ENCODE assay signal across 9 cellular contexts in genomic region chr9:75455444-75455921, GRCh38.
DNase-seq lines count a peak whose midpoint lies in the region; ATAC-seq and TF ChIP-seq lines count a peak whose summit lies in the region.
"Had no signal": no experiment of that assay in that cellular context is flagged by ENCODE, and none has a peak within 500 bp of the region (broad histone marks: within the 10 kb centered on the region; RNA-seq: fewer than 3 reads in every experiment).

No MANE protein-coding gene starts in this region.

- CTCF ChIA-PET in CD8-positive, alpha-beta T cell (lab: Charles Lee) = no interaction called here

- H3K4me3 ChIP-seq in CD8-positive, alpha-beta T cell (ENCODE audit: low read depth, low read length) = no peak overlapping the region

- intact Hi-C loops in CD8-positive, alpha-beta T cell (cut with DNase I, micrococcal nuclease) = loop anchor here in 1 of 2 experiments (10.0 kb wide), 1 partner anchor 61 kb away; no protein-coding TSS in a partner anchor

- H3K4me1 ChIP-seq in CD8-positive, alpha-beta T cell (ENCODE audit: insufficient read depth, low read length) = no peaks in the 10 kb centered on the region

- no peaks in the 10 kb centered on the region for H3K36me3 Mint-ChIP-seq in T-helper 17 cell (ENCODE audit: low read depth)
- H3K36me3 Mint-ChIP-seq in CD8-positive, alpha-beta T cell = no peaks in the 10 kb centered on the region

- TF ChIP-seq CTCF in CD8-positive, alpha-beta T cell (IDR thresholded peaks at IDR 0.05) = no peak

- H3K4me1 Mint-ChIP-seq in T-helper 17 cell = no peaks in the 10 kb centered on the region
- H3K4me1 Mint-ChIP-seq in CD8-positive, alpha-beta T cell (ENCODE audit: low read depth) = no peaks in the 10 kb centered on the region

- no peaks in the 10 kb centered on the region for H3K9me3 Mint-ChIP-seq in CD8-positive, alpha-beta T cell

- ATAC-seq in GM18867 (IDR thresholded peaks at IDR 0.05; ENCODE audit: unreplicated experiment) (peak; percentile 99), HG02759 (IDR thresholded peaks at IDR 0.05; ENCODE audit: unreplicated experiment) (peak; percentile 97), T-helper 17 cell (no peak)
- no peak for ATAC-seq in CD8-positive, alpha-beta T cell
- ATAC-seq: HCT116 had no signal

- H3K9me3 ChIP-seq in T-helper 17 cell (ENCODE audit: control insufficient read depth, low read length, poor library complexity, severe bottlenecking) = no peaks in the 10 kb centered on the region
- H3K9me3 ChIP-seq in CD8-positive, alpha-beta T cell (ENCODE audit: low read length) = no peaks in the 10 kb centered on the region

- H3K27ac ChIP-seq in CD8-positive, alpha-beta T cell (ENCODE audit: low read depth, low read length) = no peak overlapping the region

- peaks cover 16% of the 10 kb centered on the region for H3K27me3 Mint-ChIP-seq in T-helper 17 cell
- H3K27me3 Mint-ChIP-seq in CD8-positive, alpha-beta T cell (ENCODE audit: low read depth) = peaks cover 3% of the 10 kb centered on the region

- no peak overlapping the region for H3K4me3 Mint-ChIP-seq in T-helper 17 cell
- no peak overlapping the region for H3K4me3 Mint-ChIP-seq in CD8-positive, alpha-beta T cell

- no peaks in the 10 kb centered on the region for H3K27me3 ChIP-seq in CD8-positive, alpha-beta T cell (ENCODE audit: insufficient read depth, low read length)

- no peaks in the 10 kb centered on the region for H3K36me3 ChIP-seq in CD8-positive, alpha-beta T cell (ENCODE audit: insufficient read depth, low read length)

- DNase-seq in NCI-H510A (lab: John Stamatoyannopoulos, UW) (peak; percentile 7), mucosa of gallbladder (ENCODE audit: low spot score) (peak; percentile 13), T-helper 17 cell (no peak), NCI-H82 (lab: John Stamatoyannopoulos, UW) (no peak), AG08396 (ENCODE audit: low spot score) (no peak)
- no peak for DNase-seq in CD8-positive, alpha-beta T cell

- H3K27ac Mint-ChIP-seq in T-helper 17 cell = no peak overlapping the region
- H3K27ac Mint-ChIP-seq in CD8-positive, alpha-beta T cell = no peak overlapping the region

- POLR2A ChIA-PET in CD8-positive, alpha-beta T cell (lab: Charles Lee) = no interaction called here

Comparison
In these comparisons a context has a peak if more than half of its experiments do, and no peak if none do; other contexts are left out.
1. ATAC-seq: peak in GM18867 (single experiment) and HG02759 (single experiment); none in T-helper 17 cell (single experiment) and CD8-positive, alpha-beta T cell (single experiment).
2. DNase-seq: peak in NCI-H510A (single experiment) and mucosa of gallbladder (single experiment); none in T-helper 17 cell (0 of 3), NCI-H82 (single experiment), AG08396 (single experiment) and CD8-positive, alpha-beta T cell (0 of 7).